ENCODE assay signal across 13 cellular contexts in the genomic region with DNA sequence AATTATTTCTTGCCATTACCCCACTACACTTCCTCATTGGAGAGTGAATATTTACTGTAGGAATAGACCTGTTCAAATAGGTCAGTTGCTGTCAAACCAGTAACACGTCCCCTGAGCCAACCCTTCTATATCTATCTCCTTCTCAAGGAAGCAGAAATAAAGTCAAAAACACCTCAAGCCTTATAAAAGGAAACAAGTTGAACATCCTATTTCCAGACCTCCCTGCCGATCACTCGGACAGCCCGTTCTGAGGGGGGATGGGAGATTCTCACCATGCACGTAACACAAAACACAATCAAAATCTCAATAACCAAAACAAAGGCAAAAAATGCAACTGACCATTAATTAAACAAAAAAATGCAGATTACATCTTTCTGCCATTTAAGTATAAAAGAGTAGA.
DNase-seq lines count a peak whose midpoint lies in the region; ATAC-seq and TF ChIP-seq lines count a peak whose summit lies in the region.
"Had no signal": no experiment of that assay in that cellular context is flagged by ENCODE, and none has a peak within 500 bp of the region (broad histone marks: within the 10 kb centered on the region; RNA-seq: fewer than 3 reads in every experiment).

No MANE protein-coding gene starts in this region.

- WGBS in transverse colon (ENCODE audit: low coverage in 1 of 2), 2 donors: 59 to 81% methylated on average over 5 of the region's 5 CpGs

- peaks cover 3% of the 10 kb centered on the region for H3K4me1 ChIP-seq in lower lobe of right lung
- no peaks in the 10 kb centered on the region for H3K4me1 ChIP-seq in transverse colon
- H3K4me1 ChIP-seq: gastrocnemius medialis had no signal

- H3K36me3 Mint-ChIP-seq in activated T-cell treated with anti-CD3 and anti-CD28 coated beads, Interleukin-2, amount 50 U/mL, for 24 hours (ENCODE audit: low read depth): peaks cover 84% of the 10 kb centered on the region
- H3K36me3 Mint-ChIP-seq in activated naive CD8-positive, alpha-beta T cell treated with anti-CD3 and anti-CD28 coated beads, Interleukin-2, amount 10 ng/mL, durations not matched to agents 7 days and 5 days: peaks cover 16% of the 10 kb centered on the region

- peaks cover 17% of the 10 kb centered on the region for H3K9me3 ChIP-seq in lower lobe of right lung
- peaks cover 0 to 15% of the 10 kb centered on the region in 2 donors for H3K9me3 ChIP-seq in transverse colon

- H3K36me3 ChIP-seq in lower lobe of right lung: no peaks in the 10 kb centered on the region
- H3K36me3 ChIP-seq in transverse colon: no peaks in the 10 kb centered on the region
- H3K36me3 ChIP-seq: gastrocnemius medialis had no signal

- peak overlapping the region; percentile 44 for H3K4me3 ChIP-seq in lower lobe of right lung
- no peak overlapping the region for H3K4me3 ChIP-seq in transverse colon
- H3K4me3 ChIP-seq: gastrocnemius medialis had no signal

- POLR2A ChIA-PET in activated naive CD8-positive, alpha-beta T cell treated with anti-CD3 and anti-CD28 coated beads, Interleukin-2, amount 10 ng/mL, durations not matched to agents 7 days and 5 days (lab: Charles Lee): no interaction called here

- no peak for ATAC-seq in activated naive CD8-positive, alpha-beta T cell treated with anti-CD3 and anti-CD28 coated beads, Interleukin-2, amount 10 ng/mL, durations not matched to agents 7 days and 5 days (ENCODE audit: low read depth)
- ATAC-seq in lower lobe of right lung (no peak), GM18870 (IDR thresholded peaks at IDR 0.05; ENCODE audit: unreplicated experiment) (no peak)
- ATAC-seq: gastrocnemius medialis, HCT116, left colon had no signal

- H3K9me3 Mint-ChIP-seq in activated T-cell treated with anti-CD3 and anti-CD28 coated beads, Interleukin-2, amount 50 U/mL, for 24 hours: peaks cover 4% of the 10 kb centered on the region
- H3K9me3 Mint-ChIP-seq in activated naive CD8-positive, alpha-beta T cell treated with anti-CD3 and anti-CD28 coated beads, Interleukin-2, amount 10 ng/mL, durations not matched to agents 7 days and 5 days: peaks cover 5% of the 10 kb centered on the region

- TF ChIP-seq CTCF in lower lobe of right lung (IDR thresholded peaks at IDR 0.05) (no peak), transverse colon (IDR thresholded peaks at IDR 0.05) (no peak)

- no peak for TF ChIP-seq POLR2A in transverse colon (IDR thresholded peaks at IDR 0.05)

- H3K4me3 Mint-ChIP-seq in activated T-cell treated with anti-CD3 and anti-CD28 coated beads, Interleukin-2, amount 50 U/mL, for 24 hours: peak overlapping the region; percentile 41
- peak overlapping the region; percentile 59 for H3K4me3 Mint-ChIP-seq in activated naive CD8-positive, alpha-beta T cell treated with anti-CD3 and anti-CD28 coated beads, Interleukin-2, amount 10 ng/mL, durations not matched to agents 7 days and 5 days

- H3K27me3 ChIP-seq in lower lobe of right lung (ENCODE audit: low read depth) (no peaks in the 10 kb centered on the region), transverse colon (no peaks in the 10 kb centered on the region)

- no peaks in the 10 kb centered on the region for H3K27me3 Mint-ChIP-seq in activated T-cell treated with anti-CD3 and anti-CD28 coated beads, Interleukin-2, amount 50 U/mL, for 24 hours
- no peaks in the 10 kb centered on the region for H3K27me3 Mint-ChIP-seq in activated naive CD8-positive, alpha-beta T cell treated with anti-CD3 and anti-CD28 coated beads, Interleukin-2, amount 10 ng/mL, durations not matched to agents 7 days and 5 days

- H3K4me1 Mint-ChIP-seq in activated T-cell treated with anti-CD3 and anti-CD28 coated beads, Interleukin-2, amount 50 U/mL, for 24 hours (ENCODE audit: low read depth): peaks cover 85% of the 10 kb centered on the region
- H3K4me1 Mint-ChIP-seq in activated naive CD8-positive, alpha-beta T cell treated with anti-CD3 and anti-CD28 coated beads, Interleukin-2, amount 10 ng/mL, durations not matched to agents 7 days and 5 days: peaks cover 18% of the 10 kb centered on the region

- no peak for TF ChIP-seq EP300 in transverse colon (IDR thresholded peaks at IDR 0.05; ENCODE audit: low read depth)

- in situ Hi-C loops in transverse colon (cut with MboI; ENCODE audit: low pct_ligation_motif_present in 1 of 4, low pct_unique_long_range_greater_than_20kb in 1 of 4, low sequenced_read_pairs in 3 of 4): no loop called here

- intact Hi-C loops in lower lobe of right lung (cut with DNase I): no loop called here
- intact Hi-C loops in transverse colon (cut with DNase I; ENCODE audit: low total_unique reads): no loop called here

- peak overlapping the region; percentile 73 for H3K27ac Mint-ChIP-seq in activated T-cell treated with anti-CD3 and anti-CD28 coated beads, Interleukin-2, amount 50 U/mL, for 24 hours
- peak overlapping the region; percentile 60 for H3K27ac Mint-ChIP-seq in activated naive CD8-positive, alpha-beta T cell treated with anti-CD3 and anti-CD28 coated beads, Interleukin-2, amount 10 ng/mL, durations not matched to agents 7 days and 5 days

- H3K27ac ChIP-seq in lower lobe of right lung: peak overlapping the region; percentile 21
- peak overlapping the region in 3 of 4 donors; percentile 7 to 38 (median 33) for H3K27ac ChIP-seq in transverse colon
- H3K27ac ChIP-seq: gastrocnemius medialis had no signal

- no peak for DNase-seq in activated T-cell treated with anti-CD3 and anti-CD28 coated beads, Interleukin-2, amount 50 U/mL, for 24 hours
- no peak for DNase-seq in activated T-cell treated with anti-CD3 and anti-CD28 coated beads, Interleukin-2, amount 50 U/mL, for 48 hours
- no peak for DNase-seq in activated naive CD8-positive, alpha-beta T cell treated with anti-CD3 and anti-CD28 coated beads, Interleukin-2, amount 10 ng/mL, durations not matched to agents 7 days and 5 days
- DNase-seq in lower lobe of right lung (no peak), transverse colon (no peak), C1 segment of cervical spinal cord (lab: John Stamatoyannopoulos, UW) (no peak), NCI-H187 (lab: John Stamatoyannopoulos, UW) (no peak)
- DNase-seq: aorta; effector CD4-positive, alpha-beta T cell; gastrocnemius medialis; left colon had no signal
